Comparison of ENCODE assay signal across 8 cellular contexts in genomic region chr7:37448057-37448636, GRCh38. TPM values are rescaled to one million over a fixed set of nuclear protein-coding genes. Genes with fewer than 3 reads are reported as not detected.
DNase-seq lines count a peak whose midpoint lies in the region; ATAC-seq and TF ChIP-seq lines count a peak whose summit lies in the region.

No MANE protein-coding gene starts in this region.

- in situ Hi-C loops in gastrocnemius medialis (cut with MboI; ENCODE audit: low sequenced_read_pairs in 4 of 4): no loop called here

- H3K9me3 Mint-ChIP-seq in activated naive CD4-positive, alpha-beta T cell treated with anti-CD3 and anti-CD28 coated beads, Interleukin-2, amount 50 U/mL, for 72 hours: peaks cover 0 to 5% of the 10 kb centered on the region in 2 donors

- H3K4me3 ChIP-seq in AG10803 (ENCODE audit: low read length) (peak overlapping the region; percentile 47; the same call in 1 of the 2 replicates), right atrium auricular region (peak overlapping the region; percentile 75 to 79), gastrocnemius medialis (peak overlapping the region; percentile 62 to 78 (median 68))

- DNase-seq in AG10803 (ENCODE audit: low read depth) (no peak), HuH-7 (ENCODE audit: low spot score) (peak; percentile 27), right atrium auricular region (ENCODE audit: low spot score) (no peak), gastrocnemius medialis (no peak), NOMO-1 treated with dmso at 0.1 percent for 144 hours (lab: John Stamatoyannopoulos, UW; ENCODE audit: unreplicated experiment) (no peak), kidney glomerular epithelial cell (lab: John Stamatoyannopoulos, UW) (no peak)
- peak in 1 of 2 donors; percentile 59 for DNase-seq in activated naive CD4-positive, alpha-beta T cell treated with anti-CD3 and anti-CD28 coated beads, Interleukin-2, amount 50 U/mL, for 72 hours (ENCODE audit: low spot score in 2 of 2)

- H3K36me3 ChIP-seq in right atrium auricular region: no peaks in the 10 kb centered on the region
- no peaks in the 10 kb centered on the region for H3K36me3 ChIP-seq in gastrocnemius medialis

- ATAC-seq in GM19438 (IDR thresholded peaks at IDR 0.05; ENCODE audit: low read depth, unreplicated experiment): peak; percentile 18
- ATAC-seq in activated naive CD4-positive, alpha-beta T cell treated with anti-CD3 and anti-CD28 coated beads, Interleukin-2, amount 50 U/mL, for 72 hours: peak in 1 of 2 donors; percentile 21
- no peak for ATAC-seq in gastrocnemius medialis

- peak in 1 of 2 donors; percentile 2 for TF ChIP-seq POLR2A in gastrocnemius medialis (IDR thresholded peaks at IDR 0.05)

- peak overlapping the region; percentile 89 to 97 for H3K27ac Mint-ChIP-seq in activated naive CD4-positive, alpha-beta T cell treated with anti-CD3 and anti-CD28 coated beads, Interleukin-2, amount 50 U/mL, for 72 hours

- peak overlapping the region; percentile 86 to 91 for H3K27ac ChIP-seq in right atrium auricular region
- peak overlapping the region; percentile 80 to 84 (median 82) for H3K27ac ChIP-seq in gastrocnemius medialis

- no peaks in the 10 kb centered on the region for H3K9me3 ChIP-seq in right atrium auricular region
- H3K9me3 ChIP-seq in gastrocnemius medialis: no peaks in the 10 kb centered on the region

- H3K4me1 ChIP-seq in right atrium auricular region (peaks cover 0 to 21% of the 10 kb centered on the region in 2 donors), gastrocnemius medialis (peaks cover 0 to 4% of the 10 kb centered on the region in 2 donors)

- no peaks in the 10 kb centered on the region for H3K27me3 ChIP-seq in right atrium auricular region
- H3K27me3 ChIP-seq in gastrocnemius medialis: peaks cover 8 to 26% (median 11%) of the 10 kb centered on the region in 3 donors

- TF ChIP-seq CTCF in AG10803 (conservative IDR thresholded peaks at IDR 0.05; ENCODE audit: low read length) (no peak), right atrium auricular region (IDR thresholded peaks at IDR 0.05) (no peak), gastrocnemius medialis (IDR thresholded peaks at IDR 0.05 in 4 of 5, conservative IDR thresholded peaks at IDR 0.05 in 1 of 5) (no peak)

- peaks cover 12 to 46% of the 10 kb centered on the region in 2 donors for H3K36me3 Mint-ChIP-seq in activated naive CD4-positive, alpha-beta T cell treated with anti-CD3 and anti-CD28 coated beads, Interleukin-2, amount 50 U/mL, for 72 hours

- intact Hi-C loops in gastrocnemius medialis (cut with DNase I; ENCODE audit: low total_unique reads): loop anchor here (10.0 kb wide), 3 partner anchors 93 to 213 kb away; no protein-coding TSS in a partner anchor

RNA-seq across cellular contexts. Expression of gene ELMO1, which starts 0.5 kb away (rescaled TPM):
- total RNA-seq in activated naive CD4-positive, alpha-beta T cell treated with anti-CD3 and anti-CD28 coated beads, Interleukin-2, amount 50 U/mL, for 72 hours: 100 to 1,000 TPM; 137 to 167 TPM
- total RNA-seq in right atrium auricular region (10 to 100 TPM; 24.4 to 45.1 TPM), gastrocnemius medialis (10 to 100 TPM in 3 of 4 donors, 1 to 10 TPM in 1; 8.4 to 18.9 (median 14.6) TPM)
